17 cellular contexts compared by ENCODE assay signal in the genomic region with DNA sequence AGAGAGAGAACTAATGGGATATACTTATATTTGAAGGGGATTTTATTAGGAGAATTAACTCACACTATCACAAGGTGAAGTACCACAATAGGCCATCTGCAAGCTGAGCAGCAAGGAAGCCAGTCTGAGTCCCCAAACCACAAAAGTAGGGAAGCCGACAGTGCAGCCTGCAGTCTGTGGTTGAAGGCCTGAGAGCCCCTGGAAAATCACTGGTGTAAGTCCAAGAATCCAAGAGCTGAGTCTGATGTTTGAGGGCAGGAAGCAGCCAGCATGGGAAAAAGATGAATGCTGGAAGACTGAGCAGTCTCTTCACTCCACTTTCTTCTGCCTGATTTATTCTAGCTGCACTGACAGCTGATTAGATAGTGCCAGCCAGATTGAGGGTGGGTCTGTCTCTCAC.
DNase-seq lines count a peak whose midpoint lies in the region; ATAC-seq and TF ChIP-seq lines count a peak whose summit lies in the region.
"Had no signal": no experiment of that assay in that cellular context is flagged by ENCODE, and none has a peak within 500 bp of the region (broad histone marks: within the 10 kb centered on the region; RNA-seq: fewer than 3 reads in every experiment).

No MANE protein-coding gene starts in this region.

- H3K4me1 Mint-ChIP-seq in GM23338 (no peaks in the 10 kb centered on the region), neural progenitor cell (peaks cover 7% of the 10 kb centered on the region)

- no peak overlapping the region for H3K27ac ChIP-seq in GM23338 (ENCODE audit: low read depth)
- no peak overlapping the region for H3K27ac ChIP-seq in neural progenitor cell
- H3K27ac ChIP-seq in suprapubic skin = no peak overlapping the region
- H3K27ac ChIP-seq: KMS-11 had no signal

- 43% methylated on average over 1 of the region's 1 CpG for WGBS in suprapubic skin

- H3K9me3 Mint-ChIP-seq in GM23338 (peaks cover 8% of the 10 kb centered on the region; the same call in 1 of the 3 replicates), neural progenitor cell (no peaks in the 10 kb centered on the region)

- H3K27me3 Mint-ChIP-seq in GM23338 (ENCODE audit: insufficient read depth, low read depth, poor library complexity) (no peaks in the 10 kb centered on the region), neural progenitor cell (ENCODE audit: insufficient read depth, low read depth) (no peaks in the 10 kb centered on the region)

- TF ChIP-seq CTCF in GM23338 (conservative IDR thresholded peaks at IDR 0.05; ENCODE audit: low read depth in 2 of 2) (no peak), neural progenitor cell (IDR thresholded peaks at IDR 0.05) (no peak), suprapubic skin (IDR thresholded peaks at IDR 0.05) (no peak), GM13977 (IDR thresholded peaks at IDR 0.05; ENCODE audit: extremely low read depth, insufficient read depth, missing control alignments) (no peak)

- H3K9me2 ChIP-seq in GM23338 (ENCODE audit: insufficient read depth) = no peaks in the 10 kb centered on the region

- H3K4me2 ChIP-seq in GM23338 (no peak overlapping the region), neural progenitor cell (no peak overlapping the region)
- H3K4me2 ChIP-seq: KMS-11 had no signal

- no peak overlapping the region for H3K9ac ChIP-seq in neural progenitor cell
- H3K9ac ChIP-seq: KMS-11 had no signal

- H2AFZ ChIP-seq in GM23338 (peak overlapping the region; percentile 19; the same call in 1 of the 2 replicates), neural progenitor cell (replicated peaks) (peak overlapping the region; percentile 46)

- H3K27ac Mint-ChIP-seq in GM23338 (no peak overlapping the region), neural progenitor cell (no peak overlapping the region)

- in situ Hi-C loops in GM13977 (cut with MboI; ENCODE audit: low pct_unique_long_range_greater_than_20kb, low sequenced_read_pairs, unreplicated experiment) = no loop called here

- H3K9me3 ChIP-seq in neural progenitor cell (ENCODE audit: low read depth) (peaks cover under 1% of the 10 kb centered on the region), suprapubic skin (no peaks in the 10 kb centered on the region)

- H3K4me3 ChIP-seq in GM23338 = no peak overlapping the region
- H3K4me3 ChIP-seq in neural progenitor cell = no peak overlapping the region
- H3K4me3 ChIP-seq in suprapubic skin = no peak overlapping the region

- H3K4me3 Mint-ChIP-seq in GM23338 (no peak overlapping the region), neural progenitor cell (no peak overlapping the region)

- TF ChIP-seq EP300 in suprapubic skin (IDR thresholded peaks at IDR 0.05) = no peak

- H4K20me1 ChIP-seq in GM23338 (replicated peaks; ENCODE audit: insufficient read depth) (no peaks in the 10 kb centered on the region), neural progenitor cell (ENCODE audit: low read depth) (no peaks in the 10 kb centered on the region)

- no peaks in the 10 kb centered on the region for H3K4me1 ChIP-seq in GM23338 (ENCODE audit: insufficient read depth)
- no peaks in the 10 kb centered on the region for H3K4me1 ChIP-seq in neural progenitor cell
- H3K4me1 ChIP-seq in suprapubic skin = no peaks in the 10 kb centered on the region

- DNase-seq in GM23338 (ENCODE audit: low spot score) (no peak), NCI-H2171 treated with DMSO at 0.1 percent for 48 hours (lab: John Stamatoyannopoulos, UW) (peak; percentile 59), astrocyte of the hippocampus (ENCODE audit: low read depth, low spot score) (peak; percentile 7), neural progenitor cell (ENCODE audit: low spot score) (peak; percentile 9), activated gamma-delta T cell (lab: John Stamatoyannopoulos, UW) (no peak), suprapubic skin (ENCODE audit: low spot score in 2 of 2) (no peak), GM13977 (ENCODE audit: low spot score) (no peak)
- DNase-seq: C1 segment of cervical spinal cord, DMS79 treated with DMSO at 0.1 percent for 48 hours, HCEC 1CT, NCI-H1092 treated with DMSO at 0.1 percent for 48 hours, NCI-H1694, NCI-H510A treated with DMSO at 0.1 percent for 48 hours had no signal

- no peak for TF ChIP-seq POLR2A in suprapubic skin (IDR thresholded peaks at IDR 0.05)

- no peaks in the 10 kb centered on the region for H3K36me3 ChIP-seq in GM23338 (ENCODE audit: insufficient read depth)
- H3K36me3 ChIP-seq in neural progenitor cell = no peaks in the 10 kb centered on the region
- no peaks in the 10 kb centered on the region for H3K36me3 ChIP-seq in suprapubic skin

- no peaks in the 10 kb centered on the region for H3F3A ChIP-seq in GM23338 (replicated peaks; ENCODE audit: low read depth)
- no peaks in the 10 kb centered on the region for H3F3A ChIP-seq in neural progenitor cell (ENCODE audit: low read depth)

- ATAC-seq in GM23338 (no peak), HG03442 (IDR thresholded peaks at IDR 0.05; ENCODE audit: unreplicated experiment) (no peak)
- ATAC-seq: Panc1, Right ventricle myocardium inferior had no signal

- H3K27me3 ChIP-seq in GM23338 (ENCODE audit: insufficient read depth) (no peaks in the 10 kb centered on the region), neural progenitor cell (no peaks in the 10 kb centered on the region), suprapubic skin (no peaks in the 10 kb centered on the region)

- H3K79me2 ChIP-seq in GM23338 (replicated peaks; ENCODE audit: insufficient read depth) (no peaks in the 10 kb centered on the region), neural progenitor cell (ENCODE audit: low read depth) (no peaks in the 10 kb centered on the region)

- H3K36me3 Mint-ChIP-seq in GM23338 (ENCODE audit: low read depth) (no peaks in the 10 kb centered on the region; the same call in 2 of the 3 replicates), neural progenitor cell (no peaks in the 10 kb centered on the region)

TF ChIP-seq in GM23338, 12 proteins besides CTCF, POLR2A, EP300 and RAD21 (continues in another document):
- TF ChIP-seq JUNB (IDR thresholded peaks at IDR 0.05; ENCODE audit: unreplicated experiment) = no peak
- TF ChIP-seq, protein P1, sequence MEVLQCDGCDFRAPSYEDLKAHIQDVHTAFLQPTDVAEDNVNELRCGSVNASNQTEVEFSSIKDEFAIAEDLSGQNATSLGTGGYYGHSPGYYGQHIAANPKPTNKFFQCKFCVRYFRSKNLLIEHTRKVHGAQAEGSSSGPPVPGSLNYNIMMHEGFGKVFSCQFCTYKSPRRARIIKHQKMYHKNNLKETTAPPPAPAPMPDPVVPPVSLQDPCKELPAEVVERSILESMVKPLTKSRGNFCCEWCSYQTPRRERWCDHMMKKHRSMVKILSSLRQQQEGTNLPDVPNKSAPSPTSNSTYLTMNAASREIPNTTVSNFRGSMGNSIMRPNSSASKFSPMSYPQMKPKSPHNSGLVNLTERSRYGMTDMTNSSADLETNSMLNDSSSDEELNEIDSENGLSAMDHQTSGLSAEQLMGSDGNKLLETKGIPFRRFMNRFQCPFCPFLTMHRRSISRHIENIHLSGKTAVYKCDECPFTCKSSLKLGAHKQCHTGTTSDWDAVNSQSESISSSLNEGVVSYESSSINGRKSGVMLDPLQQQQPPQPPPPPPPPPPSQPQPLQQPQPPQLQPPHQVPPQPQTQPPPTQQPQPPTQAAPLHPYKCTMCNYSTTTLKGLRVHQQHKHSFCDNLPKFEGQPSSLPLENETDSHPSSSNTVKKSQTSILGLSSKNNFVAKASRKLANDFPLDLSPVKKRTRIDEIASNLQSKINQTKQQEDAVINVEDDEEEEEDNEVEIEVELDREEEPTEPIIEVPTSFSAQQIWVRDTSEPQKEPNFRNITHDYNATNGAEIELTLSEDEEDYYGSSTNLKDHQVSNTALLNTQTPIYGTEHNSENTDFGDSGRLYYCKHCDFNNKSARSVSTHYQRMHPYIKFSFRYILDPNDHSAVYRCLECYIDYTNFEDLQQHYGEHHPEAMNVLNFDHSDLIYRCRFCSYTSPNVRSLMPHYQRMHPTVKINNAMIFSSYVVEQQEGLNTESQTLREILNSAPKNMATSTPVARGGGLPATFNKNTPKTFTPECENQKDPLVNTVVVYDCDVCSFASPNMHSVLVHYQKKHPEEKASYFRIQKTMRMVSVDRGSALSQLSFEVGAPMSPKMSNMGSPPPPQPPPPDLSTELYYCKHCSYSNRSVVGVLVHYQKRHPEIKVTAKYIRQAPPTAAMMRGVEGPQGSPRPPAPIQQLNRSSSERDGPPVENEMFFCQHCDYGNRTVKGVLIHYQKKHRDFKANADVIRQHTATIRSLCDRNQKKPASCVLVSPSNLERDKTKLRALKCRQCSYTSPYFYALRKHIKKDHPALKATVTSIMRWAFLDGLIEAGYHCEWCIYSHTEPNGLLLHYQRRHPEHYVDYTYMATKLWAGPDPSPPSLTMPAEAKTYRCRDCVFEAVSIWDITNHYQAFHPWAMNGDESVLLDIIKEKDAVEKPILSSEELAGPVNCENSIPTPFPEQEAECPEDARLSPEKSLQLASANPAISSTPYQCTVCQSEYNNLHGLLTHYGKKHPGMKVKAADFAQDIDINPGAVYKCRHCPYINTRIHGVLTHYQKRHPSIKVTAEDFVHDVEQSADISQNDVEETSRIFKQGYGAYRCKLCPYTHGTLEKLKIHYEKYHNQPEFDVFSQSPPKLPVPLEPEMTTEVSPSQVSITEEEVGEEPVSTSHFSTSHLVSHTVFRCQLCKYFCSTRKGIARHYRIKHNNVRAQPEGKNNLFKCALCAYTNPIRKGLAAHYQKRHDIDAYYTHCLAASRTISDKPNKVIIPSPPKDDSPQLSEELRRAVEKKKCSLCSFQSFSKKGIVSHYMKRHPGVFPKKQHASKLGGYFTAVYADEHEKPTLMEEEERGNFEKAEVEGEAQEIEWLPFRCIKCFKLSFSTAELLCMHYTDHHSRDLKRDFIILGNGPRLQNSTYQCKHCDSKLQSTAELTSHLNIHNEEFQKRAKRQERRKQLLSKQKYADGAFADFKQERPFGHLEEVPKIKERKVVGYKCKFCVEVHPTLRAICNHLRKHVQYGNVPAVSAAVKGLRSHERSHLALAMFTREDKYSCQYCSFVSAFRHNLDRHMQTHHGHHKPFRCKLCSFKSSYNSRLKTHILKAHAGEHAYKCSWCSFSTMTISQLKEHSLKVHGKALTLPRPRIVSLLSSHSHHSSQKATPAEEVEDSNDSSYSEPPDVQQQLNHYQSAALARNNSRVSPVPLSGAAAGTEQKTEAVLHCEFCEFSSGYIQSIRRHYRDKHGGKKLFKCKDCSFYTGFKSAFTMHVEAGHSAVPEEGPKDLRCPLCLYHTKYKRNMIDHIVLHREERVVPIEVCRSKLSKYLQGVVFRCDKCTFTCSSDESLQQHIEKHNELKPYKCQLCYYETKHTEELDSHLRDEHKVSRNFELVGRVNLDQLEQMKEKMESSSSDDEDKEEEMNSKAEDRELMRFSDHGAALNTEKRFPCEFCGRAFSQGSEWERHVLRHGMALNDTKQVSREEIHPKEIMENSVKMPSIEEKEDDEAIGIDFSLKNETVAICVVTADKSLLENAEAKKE (CRISPR knock-in tag; IDR thresholded peaks at IDR 0.05) = no peak
- no peak for TF ChIP-seq ZNF114 (CRISPR knock-in tag; IDR thresholded peaks at IDR 0.05)

Comparison
In these comparisons a context has a peak if more than half of its experiments do, and no peak if none do; other contexts are left out.
1. DNase-seq: peak in NCI-H2171 treated with DMSO at 0.1 percent for 48 hours (single experiment), astrocyte of the hippocampus (single experiment) and neural progenitor cell (single experiment); none in GM23338 (single experiment), activated gamma-delta T cell (single experiment), suprapubic skin (0 of 2) and GM13977 (single experiment).